Comparison of ENCODE assay signal across 15 cellular contexts in genomic region chr11:11535611-11536010, GRCh38.
A peak's percentile ranks its signal among the peaks of the same experiment; 100 is the strongest.
DNase-seq lines count a peak whose midpoint lies in the region; ATAC-seq and TF ChIP-seq lines count a peak whose summit lies in the region.
"Had no signal": no experiment of that assay in that cellular context is flagged by ENCODE, and none has a peak within 500 bp of the region (broad histone marks: within the 10 kb centered on the region; RNA-seq: fewer than 3 reads in every experiment).

No MANE protein-coding gene starts in this region.

- peak overlapping the region; percentile 12; the same call in 1 of the 2 replicates for H3K27ac ChIP-seq in SJCRH30
- H3K27ac ChIP-seq in right atrium auricular region, result peak overlapping the region; percentile 9 to 55
- peak overlapping the region; percentile 33 to 75 (median 40) for H3K27ac ChIP-seq in upper lobe of left lung

- DNase-seq in NCI-H748 (lab: John Stamatoyannopoulos, UW; ENCODE audit: unreplicated experiment) (peak; percentile 22), NCI-H748 treated with DMSO at 0.1 percent for 48 hours (lab: John Stamatoyannopoulos, UW) (no peak), SJCRH30 (peak; percentile 13 to 35), right atrium auricular region (ENCODE audit: low spot score) (no peak), upper lobe of left lung (peak in 1 of 2 donors; percentile 16)
- DNase-seq in activated CD4-positive, alpha-beta T cell treated with anti-CD3 and anti-CD28 coated beads, Interleukin-2, amount 10 ng/mL, durations not matched to agents 7 days and 5 days, result no peak
- DNase-seq in stimulated activated effector memory CD8-positive, alpha-beta T cell treated with anti-CD3 and anti-CD28 coated beads, Interleukin-12 subunit alpha, Interleukin-12 subunit beta, amount 100 ng/mL, for 72 hours (ENCODE audit: low spot score in 2 of 2), result no peak
- DNase-seq: activated CD4-positive, CD25-positive, alpha-beta regulatory T cell treated with anti-CD3 and anti-CD28 coated beads, Interleukin-2, amount 50 U/mL, for 72 hours; naive thymus-derived CD4-positive, alpha-beta T cell; NCI-H1930; NCI-H524 treated with DMSO at 0.1 percent for 48 hours; stimulated activated CD4-positive, alpha-beta T cell treated with anti-CD3 and anti-CD28 coated beads, Interleukin-4, amount 100 ng/mL, for 1 hour had no signal

- no peak for TF ChIP-seq POLR2A in upper lobe of left lung (IDR thresholded peaks at IDR 0.05)

- H3K27me3 Mint-ChIP-seq in activated CD4-positive, alpha-beta T cell treated with anti-CD3 and anti-CD28 coated beads, Interleukin-2, amount 10 ng/mL, durations not matched to agents 7 days and 5 days, result no peaks in the 10 kb centered on the region

- no peaks in the 10 kb centered on the region for H3K36me3 ChIP-seq in SJCRH30
- H3K36me3 ChIP-seq in right atrium auricular region, result no peaks in the 10 kb centered on the region
- no peaks in the 10 kb centered on the region for H3K36me3 ChIP-seq in upper lobe of left lung

- TF ChIP-seq EP300 in upper lobe of left lung (IDR thresholded peaks at IDR 0.05), result peak in 1 of 4 donors; percentile 7

- no peak overlapping the region for H3K4me3 ChIP-seq in SJCRH30
- H3K4me3 ChIP-seq in right atrium auricular region, result no peak overlapping the region
- no peak overlapping the region for H3K4me3 ChIP-seq in upper lobe of left lung
- H3K4me3 ChIP-seq: skin epidermis had no signal

- H3K27me3 ChIP-seq in SJCRH30, result no peaks in the 10 kb centered on the region
- no peaks in the 10 kb centered on the region for H3K27me3 ChIP-seq in right atrium auricular region
- no peaks in the 10 kb centered on the region for H3K27me3 ChIP-seq in upper lobe of left lung

- H3K27ac Mint-ChIP-seq in activated CD4-positive, alpha-beta T cell treated with anti-CD3 and anti-CD28 coated beads, Interleukin-2, amount 10 ng/mL, durations not matched to agents 7 days and 5 days, result no peak overlapping the region
- H3K27ac Mint-ChIP-seq in stimulated activated effector memory CD8-positive, alpha-beta T cell treated with anti-CD3 and anti-CD28 coated beads, Interleukin-12 subunit alpha, Interleukin-12 subunit beta, amount 100 ng/mL, for 72 hours, result no peak overlapping the region
- H3K27ac Mint-ChIP-seq: activated T-helper 2 cell treated with anti-CD3 and anti-CD28 coated beads, Interferon-gamma antibody, Interleukin-2, Interleukin-4, amounts not matched to agents 10 μg/mL and 5 μg/mL and 100 μg/mL, durations not matched to agents 14 hours and 24 hours and 36 hours; naive thymus-derived CD4-positive, alpha-beta T cell had no signal

- peaks cover 21% of the 10 kb centered on the region; the same call in 1 of the 2 replicates for H3K4me1 ChIP-seq in SJCRH30
- peaks cover 0 to 96% of the 10 kb centered on the region in 2 donors for H3K4me1 ChIP-seq in right atrium auricular region
- H3K4me1 ChIP-seq in upper lobe of left lung, result peaks cover 40 to 61% (median 50%) of the 10 kb centered on the region in 4 donors

- CTCF ChIA-PET in activated CD4-positive, alpha-beta T cell treated with anti-CD3 and anti-CD28 coated beads, Interleukin-2, amount 10 ng/mL, durations not matched to agents 7 days and 5 days (lab: Charles Lee), result no interaction called here

- POLR2A ChIA-PET in activated CD4-positive, alpha-beta T cell treated with anti-CD3 and anti-CD28 coated beads, Interleukin-2, amount 10 ng/mL, durations not matched to agents 7 days and 5 days (lab: Charles Lee), result no interaction called here

- TF ChIP-seq CTCF in right atrium auricular region (IDR thresholded peaks at IDR 0.05), result no peak
- TF ChIP-seq CTCF in upper lobe of left lung (IDR thresholded peaks at IDR 0.05), result no peak

- H3K36me3 Mint-ChIP-seq in activated CD4-positive, alpha-beta T cell treated with anti-CD3 and anti-CD28 coated beads, Interleukin-2, amount 10 ng/mL, durations not matched to agents 7 days and 5 days (ENCODE audit: low read depth), result no peaks in the 10 kb centered on the region
- H3K36me3 Mint-ChIP-seq in stimulated activated effector memory CD8-positive, alpha-beta T cell treated with anti-CD3 and anti-CD28 coated beads, Interleukin-12 subunit alpha, Interleukin-12 subunit beta, amount 100 ng/mL, for 72 hours, result no peaks in the 10 kb centered on the region
- H3K36me3 Mint-ChIP-seq: naive thymus-derived CD4-positive, alpha-beta T cell had no signal

- no peaks in the 10 kb centered on the region for H3K9me3 ChIP-seq in SJCRH30 (replicated peaks)
- H3K9me3 ChIP-seq in right atrium auricular region, result no peaks in the 10 kb centered on the region
- H3K9me3 ChIP-seq in upper lobe of left lung, result no peaks in the 10 kb centered on the region

- 64 to 69% methylated on average over 4 to 6 of the region's 6 CpGs for WGBS in upper lobe of left lung, 2 donors

- H3K9me3 Mint-ChIP-seq in activated CD4-positive, alpha-beta T cell treated with anti-CD3 and anti-CD28 coated beads, Interleukin-2, amount 10 ng/mL, durations not matched to agents 7 days and 5 days, result no peaks in the 10 kb centered on the region
- no peaks in the 10 kb centered on the region for H3K9me3 Mint-ChIP-seq in stimulated activated effector memory CD8-positive, alpha-beta T cell treated with anti-CD3 and anti-CD28 coated beads, Interleukin-12 subunit alpha, Interleukin-12 subunit beta, amount 100 ng/mL, for 72 hours
- H3K9me3 Mint-ChIP-seq: activated T-helper 2 cell treated with anti-CD3 and anti-CD28 coated beads, Interferon-gamma antibody, Interleukin-2, Interleukin-4, amounts not matched to agents 10 μg/mL and 5 μg/mL and 100 μg/mL, durations not matched to agents 14 hours and 24 hours and 36 hours had no signal

- H3K4me3 Mint-ChIP-seq in activated CD4-positive, alpha-beta T cell treated with anti-CD3 and anti-CD28 coated beads, Interleukin-2, amount 10 ng/mL, durations not matched to agents 7 days and 5 days, result no peak overlapping the region
- H3K4me3 Mint-ChIP-seq in stimulated activated effector memory CD8-positive, alpha-beta T cell treated with anti-CD3 and anti-CD28 coated beads, Interleukin-12 subunit alpha, Interleukin-12 subunit beta, amount 100 ng/mL, for 72 hours, result no peak overlapping the region
- H3K4me3 Mint-ChIP-seq: naive thymus-derived CD4-positive, alpha-beta T cell had no signal

- no peak for ATAC-seq in upper lobe of left lung (ENCODE audit: low FRiP score in 2 of 2)
- ATAC-seq in stimulated activated effector memory CD8-positive, alpha-beta T cell treated with anti-CD3 and anti-CD28 coated beads, Interleukin-12 subunit alpha, Interleukin-12 subunit beta, amount 100 ng/mL, for 72 hours, result no peak
- ATAC-seq in GM21367 (IDR thresholded peaks at IDR 0.05; ENCODE audit: unreplicated experiment), result no peak
- ATAC-seq: naive thymus-derived CD4-positive, alpha-beta T cell had no signal

- no peaks in the 10 kb centered on the region for H3K4me1 Mint-ChIP-seq in activated CD4-positive, alpha-beta T cell treated with anti-CD3 and anti-CD28 coated beads, Interleukin-2, amount 10 ng/mL, durations not matched to agents 7 days and 5 days
- H3K4me1 Mint-ChIP-seq in stimulated activated effector memory CD8-positive, alpha-beta T cell treated with anti-CD3 and anti-CD28 coated beads, Interleukin-12 subunit alpha, Interleukin-12 subunit beta, amount 100 ng/mL, for 72 hours, result no peaks in the 10 kb centered on the region

Comparison
In these comparisons a context has a peak if more than half of its experiments do, and no peak if none do; other contexts are left out.
1. DNase-seq: peak in NCI-H748 (single experiment) and SJCRH30 (2 of 2); none in NCI-H748 treated with DMSO at 0.1 percent for 48 hours (single experiment), right atrium auricular region (single experiment), activated CD4-positive, alpha-beta T cell treated with anti-CD3 and anti-CD28 coated beads, Interleukin-2, amount 10 ng/mL, durations not matched to agents 7 days and 5 days (single experiment) and stimulated activated effector memory CD8-positive, alpha-beta T cell treated with anti-CD3 and anti-CD28 coated beads, Interleukin-12 subunit alpha, Interleukin-12 subunit beta, amount 100 ng/mL, for 72 hours (0 of 2).
2. Peak in every context shown above with its lines, with median percentiles within 50 percentile points of each other: H3K27ac ChIP-seq.